Comparison of ENCODE assay signal across 8 cellular contexts in genomic region chr2:30139131-30139870, GRCh38. TPM values are rescaled to one million over a fixed set of nuclear protein-coding genes. Genes with fewer than 3 reads are reported as not detected.
DNase-seq lines count a peak whose midpoint lies in the region; ATAC-seq and TF ChIP-seq lines count a peak whose summit lies in the region.

No MANE protein-coding gene starts in this region.

- TF ChIP-seq CTCF in RWPE2 (IDR thresholded peaks at IDR 0.05; ENCODE audit: poor library complexity, severe bottlenecking) = peak; percentile 12

- H3K4me1 ChIP-seq in RWPE2 (ENCODE audit: insufficient read depth, poor library complexity, severe bottlenecking) = peaks cover 34% of the 10 kb centered on the region

- H3K9me3 Mint-ChIP-seq in naive thymus-derived CD8-positive, alpha-beta T cell = no peaks in the 10 kb centered on the region

- peak overlapping the region; percentile 2 to 85 (median 66) for H3K27ac Mint-ChIP-seq in naive thymus-derived CD8-positive, alpha-beta T cell

- no peaks in the 10 kb centered on the region for H3K36me3 ChIP-seq in RWPE2 (ENCODE audit: low read depth)

- H3K9me3 ChIP-seq in RWPE2 (ENCODE audit: severe bottlenecking) = no peaks in the 10 kb centered on the region

- peaks cover 0 to 14% (median 10%) of the 10 kb centered on the region in 4 donors for H3K4me1 Mint-ChIP-seq in naive thymus-derived CD8-positive, alpha-beta T cell

- peak overlapping the region; percentile 73 for H3K27ac ChIP-seq in RWPE2 (ENCODE audit: poor library complexity, severe bottlenecking)

- DNase-seq in RWPE2 (ENCODE audit: low spot score) (no peak), NCI-H146 (lab: John Stamatoyannopoulos, UW) (no peak), NCI-H748 (lab: John Stamatoyannopoulos, UW; ENCODE audit: unreplicated experiment) (no peak), UCSD-AML1 (lab: John Stamatoyannopoulos, UW; ENCODE audit: unreplicated experiment) (no peak)
- DNase-seq in naive thymus-derived CD8-positive, alpha-beta T cell = peak; percentile 18 to 73 (median 52)

- POLR2A ChIA-PET in naive thymus-derived CD8-positive, alpha-beta T cell (lab: Charles Lee) = interaction anchor here (1.1 kb wide), 1 partner anchor 8 kb away, joined by 6 read pairs; the partner anchor contains the start of gene YPEL5

- no peaks in the 10 kb centered on the region for H3K27me3 ChIP-seq in RWPE2 (ENCODE audit: insufficient read depth, poor library complexity, severe bottlenecking)

- H3K27me3 Mint-ChIP-seq in naive thymus-derived CD8-positive, alpha-beta T cell = no peaks in the 10 kb centered on the region

- H3K36me3 Mint-ChIP-seq in naive thymus-derived CD8-positive, alpha-beta T cell = no peaks in the 10 kb centered on the region

- peak overlapping the region in 6 of 10 donors; percentile 1 to 34 (median 16) for H3K4me3 Mint-ChIP-seq in naive thymus-derived CD8-positive, alpha-beta T cell

- ATAC-seq in GM18873 (IDR thresholded peaks at IDR 0.05; ENCODE audit: low FRiP score, unreplicated experiment) (peak; percentile 67), HG02610 (IDR thresholded peaks at IDR 0.05; ENCODE audit: unreplicated experiment) (peak; percentile 58), RWPE2 (ENCODE audit: low read depth) (peak; percentile 57), GM21367 (IDR thresholded peaks at IDR 0.05; ENCODE audit: unreplicated experiment) (no peak)
- ATAC-seq in naive thymus-derived CD8-positive, alpha-beta T cell = peak; percentile 83 to 89

- no peak overlapping the region for H3K4me3 ChIP-seq in RWPE2 (ENCODE audit: severe bottlenecking)

RNA-seq across cellular contexts. Expression of gene YPEL5, which starts 7.5 kb away (rescaled TPM):
- total RNA-seq in naive thymus-derived CD8-positive, alpha-beta T cell = 100 to 1,000 TPM in 1 of 2 experiments, 10 to 100 TPM in 1; 99.8 to 106 TPM
- polyA plus RNA-seq in naive thymus-derived CD8-positive, alpha-beta T cell = 100 to 1,000 TPM in 2 of 3 donors, 10 to 100 TPM in 1; 88.3 to 155 (median 103) TPM

Comparison
In these comparisons a context has a peak if more than half of its experiments do, and no peak if none do; other contexts are left out.
1. DNase-seq: peak in naive thymus-derived CD8-positive, alpha-beta T cell (10 of 10); none in RWPE2 (single experiment), NCI-H146 (single experiment), NCI-H748 (single experiment) and UCSD-AML1 (single experiment).